ENCODE assay signal across 18 cellular contexts in genomic region chr3:171329759-171330158, GRCh38.
"Had no signal": no experiment of that assay in that cellular context is flagged by ENCODE, and none has a peak within 500 bp of the region (broad histone marks: within the 10 kb centered on the region; RNA-seq: fewer than 3 reads in every experiment).

No MANE protein-coding gene starts in this region.

- DNase-seq: activated B cell treated with CpG ODN at 0.5 μM for 24 hours; activated CD4-positive, alpha-beta T cell treated with anti-CD3 and anti-CD28 coated beads, Interleukin-2, amount 10 ng/mL, durations not matched to agents 24 days and 14 days; activated CD8-positive, alpha-beta memory T cell treated with anti-CD3 and anti-CD28 coated beads for 24 hours; activated naive CD4-positive, alpha-beta T cell treated with Interleukin-2 at 50 U/mL for 16 hours; activated naive CD8-positive, alpha-beta T cell treated with anti-CD3 and anti-CD28 coated beads, Interleukin-2, amount 50 U/mL, for 24 hours; central memory CD4-positive, alpha-beta T cell; effector memory CD8-positive, alpha-beta T cell; erythroblast; immature natural killer cell; left colon; ovary; T-helper 1 cell; thyroid gland; uterus had no signal

- H3K27me3 Mint-ChIP-seq: activated B cell treated with CpG ODN at 0.5 μM for 24 hours; activated CD4-positive, alpha-beta T cell treated with anti-CD3 and anti-CD28 coated beads, Interleukin-2, amount 10 ng/mL, durations not matched to agents 24 days and 14 days; activated naive CD8-positive, alpha-beta T cell treated with anti-CD3 and anti-CD28 coated beads, Interleukin-2, amount 50 U/mL, for 24 hours; effector memory CD8-positive, alpha-beta T cell had no signal

- H3K36me3 ChIP-seq: ovary, thyroid gland, uterus had no signal

- H3K9me3 Mint-ChIP-seq: activated B cell treated with CpG ODN at 0.5 μM for 24 hours; activated CD4-positive, alpha-beta T cell treated with anti-CD3 and anti-CD28 coated beads, Interleukin-2, amount 10 ng/mL, durations not matched to agents 24 days and 14 days; activated naive CD8-positive, alpha-beta T cell treated with anti-CD3 and anti-CD28 coated beads, Interleukin-2, amount 50 U/mL, for 24 hours; effector memory CD8-positive, alpha-beta T cell; immature natural killer cell; neural crest cell; stimulated activated effector memory CD8-positive, alpha-beta T cell treated with anti-CD3 and anti-CD28 coated beads, Interleukin-12 subunit alpha, Interleukin-12 subunit beta, amount 100 ng/mL, for 72 hours had no signal

- H3K4me3 Mint-ChIP-seq: activated B cell treated with CpG ODN at 0.5 μM for 24 hours; activated CD4-positive, alpha-beta T cell treated with anti-CD3 and anti-CD28 coated beads, Interleukin-2, amount 10 ng/mL, durations not matched to agents 24 days and 14 days; activated naive CD8-positive, alpha-beta T cell treated with anti-CD3 and anti-CD28 coated beads, Interleukin-2, amount 50 U/mL, for 24 hours; effector memory CD8-positive, alpha-beta T cell; neural crest cell; stimulated activated effector memory CD8-positive, alpha-beta T cell treated with anti-CD3 and anti-CD28 coated beads, Interleukin-12 subunit alpha, Interleukin-12 subunit beta, amount 100 ng/mL, for 72 hours had no signal

- H3K27ac Mint-ChIP-seq: activated B cell treated with CpG ODN at 0.5 μM for 24 hours; activated CD4-positive, alpha-beta T cell treated with anti-CD3 and anti-CD28 coated beads, Interleukin-2, amount 10 ng/mL, durations not matched to agents 24 days and 14 days; activated naive CD8-positive, alpha-beta T cell treated with anti-CD3 and anti-CD28 coated beads, Interleukin-2, amount 50 U/mL, for 24 hours; stimulated activated effector memory CD8-positive, alpha-beta T cell treated with anti-CD3 and anti-CD28 coated beads, Interleukin-12 subunit alpha, Interleukin-12 subunit beta, amount 100 ng/mL, for 72 hours had no signal

- H3K27me3 ChIP-seq: ovary, thyroid gland, uterus had no signal

- H3K4me3 ChIP-seq: coronary artery, ovary, thyroid gland, uterus had no signal

- H3K27ac ChIP-seq: coronary artery, ovary, thyroid gland had no signal

- FAIRE-seq: astrocyte had no signal

- H3K36me3 Mint-ChIP-seq: immature natural killer cell; stimulated activated effector memory CD8-positive, alpha-beta T cell treated with anti-CD3 and anti-CD28 coated beads, Interleukin-12 subunit alpha, Interleukin-12 subunit beta, amount 100 ng/mL, for 72 hours had no signal

- ATAC-seq: activated naive CD8-positive, alpha-beta T cell treated with anti-CD3 and anti-CD28 coated beads, Interleukin-2, amount 50 U/mL, for 24 hours; effector memory CD8-positive, alpha-beta T cell; left colon; stimulated activated effector memory CD8-positive, alpha-beta T cell treated with anti-CD3 and anti-CD28 coated beads, Interleukin-12 subunit alpha, Interleukin-12 subunit beta, amount 100 ng/mL, for 72 hours had no signal

- H3K9me3 ChIP-seq: ovary, thyroid gland, uterus had no signal
